In genomic region chr14:61608245-61609142, GRCh38 we compare ENCODE assay signal across 1 cellular context.
TF ChIP-seq lines count a peak whose summit lies in the region.

No MANE protein-coding gene starts in this region.

TF ChIP-seq in IMR-90, 13 proteins besides CTCF, POLR2A, EP300 and RAD21:
- TF ChIP-seq RCOR1 (IDR thresholded peaks at IDR 0.05; ENCODE audit: insufficient replicate concordance, low read length) (no peak), NFE2L2 (IDR thresholded peaks at IDR 0.05; ENCODE audit: low read depth, low read length) (no peak), CEBPB (IDR thresholded peaks at IDR 0.05; ENCODE audit: low read depth, low read length) (no peak), SMC3 (IDR thresholded peaks at IDR 0.05; ENCODE audit: low read depth, low read length) (no peak), MXI1 (IDR thresholded peaks at IDR 0.05; ENCODE audit: borderline replicate concordance, low read depth, low read length) (no peak), MAFK (IDR thresholded peaks at IDR 0.05; ENCODE audit: low read depth, low read length) (no peak), CHD1 (IDR thresholded peaks at IDR 0.05; ENCODE audit: low read depth, low read length) (no peak), BHLHE40 (IDR thresholded peaks at IDR 0.05; ENCODE audit: low read depth, low read length) (no peak), RFX5 (IDR thresholded peaks at IDR 0.05; ENCODE audit: low read depth, low read length) (no peak), FOS (IDR thresholded peaks at IDR 0.05; ENCODE audit: low read depth, low read length) (no peak), MAZ (IDR thresholded peaks at IDR 0.05; ENCODE audit: borderline replicate concordance, low read depth, low read length) (no peak), USF2 (IDR thresholded peaks at IDR 0.05; ENCODE audit: low read depth, low read length) (no peak)
- TF ChIP-seq, protein P1, sequence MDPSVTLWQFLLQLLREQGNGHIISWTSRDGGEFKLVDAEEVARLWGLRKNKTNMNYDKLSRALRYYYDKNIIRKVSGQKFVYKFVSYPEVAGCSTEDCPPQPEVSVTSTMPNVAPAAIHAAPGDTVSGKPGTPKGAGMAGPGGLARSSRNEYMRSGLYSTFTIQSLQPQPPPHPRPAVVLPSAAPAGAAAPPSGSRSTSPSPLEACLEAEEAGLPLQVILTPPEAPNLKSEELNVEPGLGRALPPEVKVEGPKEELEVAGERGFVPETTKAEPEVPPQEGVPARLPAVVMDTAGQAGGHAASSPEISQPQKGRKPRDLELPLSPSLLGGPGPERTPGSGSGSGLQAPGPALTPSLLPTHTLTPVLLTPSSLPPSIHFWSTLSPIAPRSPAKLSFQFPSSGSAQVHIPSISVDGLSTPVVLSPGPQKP (IDR thresholded peaks at IDR 0.05; ENCODE audit: borderline replicate concordance, low read depth, low read length): no peak
